ENCODE assay signal across 29 cellular contexts in genomic region chr12:41141076-41141475, GRCh38. TPM values are rescaled to one million over a fixed set of nuclear protein-coding genes. Genes with fewer than 3 reads are reported as not detected.
"Had no signal": no experiment of that assay in that cellular context is flagged by ENCODE, and none has a peak within 500 bp of the region (broad histone marks: within the 10 kb centered on the region; RNA-seq: fewer than 3 reads in every experiment).

No MANE protein-coding gene starts in this region.

- DNase-seq: naive B cell; naive thymus-derived CD8-positive, alpha-beta T cell; nephron progenitor cell; nucleus accumbens; pancreas; right cardiac atrium; right lobe of liver; spleen; stimulated activated CD4-positive, alpha-beta T cell treated with anti-CD3 and anti-CD28 coated beads, Interleukin-12 subunit alpha, Interleukin-12 subunit beta, amount 100 ng/mL, for 4 hours; stimulated activated CD4-positive, alpha-beta T cell treated with anti-CD3 and anti-CD28 coated beads, Interleukin-1b, Interleukin-23, amount 100 ng/mL, for 48 hours; stimulated activated CD4-positive, alpha-beta T cell treated with anti-CD3 and anti-CD28 coated beads, Interleukin-4, amount 100 ng/mL, for 1 hour; stimulated activated CD4-positive, alpha-beta T cell treated with anti-CD3 and anti-CD28 coated beads, Interleukin-4, amount 100 ng/mL, for 4 hours; stimulated activated CD8-positive, alpha-beta memory T cell treated with anti-CD3 and anti-CD28 coated beads, Interleukin-4, amount 100 ng/mL, for 48 hours; stimulated activated naive CD4-positive, alpha-beta T cell; stimulated activated naive CD8-positive, alpha-beta T cell treated with anti-CD3 and anti-CD28 coated beads, Interleukin-15, amount 100 ng/mL, for 72 hours; stimulated activated naive CD8-positive, alpha-beta T cell treated with anti-CD3 and anti-CD28 coated beads, Interleukin-15, Interleukin-2, amounts not matched to agents 100 U/mL and 50 U/mL, for 24 hours; substantia nigra; trophoblast cell; upper lobe of left lung had no signal

- H3K27ac ChIP-seq: neutrophil, pancreas, prostate gland, right lobe of liver, skin epidermis, spleen, suprapubic skin, tibial nerve, upper lobe of left lung, vagina had no signal

- ATAC-seq: naive thymus-derived CD8-positive, alpha-beta T cell; natural killer cell treated with Interleukin-12 subunit alpha and Interleukin-12 subunit beta and Interleukin-15 and Interleukin-18, amount 100 ng/mL, for 72 hours; pancreas; right cardiac atrium; right lobe of liver; stimulated activated naive CD8-positive, alpha-beta T cell treated with anti-CD3 and anti-CD28 coated beads, Interleukin-15, amount 100 ng/mL, for 72 hours; stimulated activated naive CD8-positive, alpha-beta T cell treated with anti-CD3 and anti-CD28 coated beads, Interleukin-15, Interleukin-2, amounts not matched to agents 100 U/mL and 50 U/mL, for 24 hours had no signal

- H3K36me3 ChIP-seq: neutrophil, pancreas, prostate gland, right lobe of liver, spleen, suprapubic skin, tibial nerve, upper lobe of left lung, vagina had no signal

- H3K4me1 ChIP-seq: pancreas, prostate gland, right lobe of liver, spleen, suprapubic skin, upper lobe of left lung, vagina had no signal

- H3K9me3 ChIP-seq: neutrophil, pancreas, prostate gland, right lobe of liver, suprapubic skin, tibial nerve, vagina had no signal

- H3K27me3 ChIP-seq: neutrophil, pancreas, right lobe of liver, spleen, suprapubic skin, tibial nerve, upper lobe of left lung, vagina had no signal

- H3K4me3 ChIP-seq: pancreas, prostate gland, right lobe of liver, skin epidermis, smooth muscle cell, spleen, suprapubic skin, tibial nerve, upper lobe of left lung, vagina had no signal

RNA-seq across cellular contexts. Expression of gene PDZRN4, which starts 47.0 kb away (rescaled TPM):
- total RNA-seq: naive thymus-derived CD8-positive, alpha-beta T cell; natural killer cell treated with Interleukin-12 subunit alpha and Interleukin-12 subunit beta and Interleukin-15 and Interleukin-18, amount 100 ng/mL, for 72 hours; osteocyte; pulmonary artery endothelial cell had no signal
- polyA plus RNA-seq: naive thymus-derived CD8-positive, alpha-beta T cell had no signal
